ENCODE assay signal across 1 cellular context in genomic region chr20:32585519-32586127, GRCh38.
TF ChIP-seq lines count a peak whose summit lies in the region.

No MANE protein-coding gene starts in this region.

TF ChIP-seq in K562, 482 proteins besides CTCF, POLR2A, EP300 and RAD21 (continued from another document):
- TF ChIP-seq ZBTB40 (IDR thresholded peaks at IDR 0.05) (no peak), ZBTB40 (CRISPR knock-in tag; IDR thresholded peaks at IDR 0.05) (no peak), FUS (optimal IDR thresholded peaks at IDR 0.05; ENCODE audit: low read depth, low read length) (no peak), STAG1 (CRISPR knock-in tag; IDR thresholded peaks at IDR 0.05; ENCODE audit: borderline replicate concordance) (no peak), RBFOX2 (IDR thresholded peaks at IDR 0.05; ENCODE audit: low read depth, low read length) (0 out of 2 replicates have a peak, but pooled peaks have one; percentile 1), TRIM24 (IDR thresholded peaks at IDR 0.05) (no peak), BRF1 (IDR thresholded peaks at IDR 0.05; ENCODE audit: borderline replicate concordance, extremely low read depth, insufficient read length) (no peak), ZNF133 (CRISPR knock-in tag; IDR thresholded peaks at IDR 0.05) (no peak), TCF7 (IDR thresholded peaks at IDR 0.05; ENCODE audit: borderline replicate concordance) (no peak), KLF13 (tag; IDR thresholded peaks at IDR 0.05; ENCODE audit: borderline replicate concordance, low read depth) (no peak), MAFK (IDR thresholded peaks at IDR 0.05; ENCODE audit: low read length) (no peak), RBM22 (IDR thresholded peaks at IDR 0.05; ENCODE audit: low read depth, low read length, poor library complexity, severe bottlenecking) (peak; percentile 53), ZNF282 (CRISPR knock-in tag; IDR thresholded peaks at IDR 0.05) (no peak), HOMEZ (CRISPR knock-in tag; IDR thresholded peaks at IDR 0.05) (no peak)
